7 cellular contexts compared by ENCODE assay signal in the genomic region with DNA sequence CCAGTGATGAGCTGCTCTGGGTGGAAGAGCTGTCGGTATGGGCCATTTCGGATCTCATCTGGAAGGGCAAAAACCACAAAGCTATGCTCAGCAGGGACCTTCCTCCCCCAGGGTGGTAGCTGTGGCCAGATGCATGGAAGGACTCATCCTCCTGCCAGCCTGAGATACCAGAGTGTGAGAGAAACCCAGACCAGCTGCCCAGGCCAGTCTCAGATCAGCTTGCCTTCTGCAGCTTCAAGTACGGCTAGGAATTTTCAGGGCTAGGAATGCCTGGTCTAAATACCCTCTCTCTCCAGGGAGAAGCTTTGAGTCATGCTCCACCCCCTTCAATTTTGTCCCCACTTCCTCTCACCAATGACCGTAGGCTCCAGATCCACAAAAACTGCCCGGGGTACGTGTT. TPM values are rescaled to one million over a fixed set of nuclear protein-coding genes. Genes with fewer than 3 reads are reported as not detected.
DNase-seq lines count a peak whose midpoint lies in the region; ATAC-seq lines count a peak whose summit lies in the region.
"Had no signal": no experiment of that assay in that cellular context is flagged by ENCODE, and none has a peak within 500 bp of the region (broad histone marks: within the 10 kb centered on the region; RNA-seq: fewer than 3 reads in every experiment).

No MANE protein-coding gene starts in this region.

- peak overlapping the region; percentile 87 to 98 (median 96) for H3K27ac Mint-ChIP-seq in immature natural killer cell

- H3K27me3 ChIP-seq in BLaER1 treated with 17β-estradiol and CSF1 and Interleukin-3, amounts not matched to agents 10 nM and 100 nM = peaks cover 0 to 20% (median 14%) of the 10 kb centered on the region in 11 experiments; a peak in 10 of 22 replicates

- H3K9me3 ChIP-seq in BLaER1 treated with 17β-estradiol and CSF1 and Interleukin-3, amounts not matched to agents 10 nM and 100 nM (replicated peaks in 1 of 11) = no peaks in the 10 kb centered on the region

- peak overlapping the region in 6 of 11 experiments; percentile 73 to 95 (median 80); a peak in 7 of 22 replicates for H3K27ac ChIP-seq in BLaER1 treated with 17β-estradiol and CSF1 and Interleukin-3, amounts not matched to agents 10 nM and 100 nM

- H3K27me3 Mint-ChIP-seq in immature natural killer cell (ENCODE audit: low read depth in 3 of 3) = peaks cover 11 to 34% (median 24%) of the 10 kb centered on the region in 3 donors

- ATAC-seq in GM21526 (IDR thresholded peaks at IDR 0.05; ENCODE audit: low FRiP score, unreplicated experiment) = no peak
- ATAC-seq: Panc1 had no signal

- peak overlapping the region in 2 of 11 experiments; percentile 2 to 78; a peak in 1 of 22 replicates for H3K9ac ChIP-seq in BLaER1 treated with 17β-estradiol and CSF1 and Interleukin-3, amounts not matched to agents 10 nM and 100 nM

- H3K4me1 Mint-ChIP-seq in immature natural killer cell = peaks cover 68 to 71% of the 10 kb centered on the region in 2 donors

- H3K36me3 Mint-ChIP-seq in immature natural killer cell = peaks cover 0 to 24% (median 12%) of the 10 kb centered on the region in 3 donors

- H3K4me1 ChIP-seq in BLaER1 treated with 17β-estradiol and CSF1 and Interleukin-3, amounts not matched to agents 10 nM and 100 nM = peaks cover 77 to 93% (median 90%) of the 10 kb centered on the region in 10 experiments

- H3K4me3 ChIP-seq in BLaER1 treated with 17β-estradiol and CSF1 and Interleukin-3, amounts not matched to agents 10 nM and 100 nM = peak overlapping the region in 3 of 10 experiments; percentile 66 to 78 (median 70); a peak in 7 of 20 replicates

- H3K36me3 ChIP-seq in BLaER1 treated with 17β-estradiol and CSF1 and Interleukin-3, amounts not matched to agents 10 nM and 100 nM = peaks cover 0 to 35% (median 14%) of the 10 kb centered on the region in 11 experiments; a peak in 9 of 22 replicates

- H3K4me3 Mint-ChIP-seq in immature natural killer cell = peak overlapping the region; percentile 86 to 95 (median 89)

- no peaks in the 10 kb centered on the region for H3K9me3 Mint-ChIP-seq in immature natural killer cell

- peaks cover 0 to 35% (median 0%) of the 10 kb centered on the region in 11 experiments; a peak in 3 of 22 replicates for H4K20me1 ChIP-seq in BLaER1 treated with 17β-estradiol and CSF1 and Interleukin-3, amounts not matched to agents 10 nM and 100 nM

- DNase-seq in RPMI7951 (ENCODE audit: low read depth) = peak; percentile 80
- DNase-seq in immature natural killer cell = no peak
- no peak for DNase-seq in dedifferentiated amniotic fluid mesenchymal stem cell (ENCODE audit: extremely low spot score)
- no peak for DNase-seq in stimulated activated CD4-positive, alpha-beta T cell treated with anti-CD3 and anti-CD28 coated beads, Interleukin-2, amount 100 ng/mL, for 48 hours

- peak overlapping the region; percentile 91 to 100 (median 99) for H3K4me2 ChIP-seq in BLaER1 treated with 17β-estradiol and CSF1 and Interleukin-3, amounts not matched to agents 10 nM and 100 nM

RNA-seq across cellular contexts. Expression of a gene that starts 1.4 kb away (rescaled TPM):
- total RNA-seq in RPMI7951 (2014; rRNA removed; shearing (Covaris generic)) = not detected in 2 replicates
- polyA plus RNA-seq in immature natural killer cell = not detected

RNA-seq across cellular contexts. Expression of a gene that starts 2.1 kb away (rescaled TPM):
- total RNA-seq in RPMI7951 (2014; rRNA removed; shearing (Covaris generic)) = 31.1 and 42.2 TPM in 2 replicates
- 100 to 1,000 TPM in 2 of 3 donors, 10 to 100 TPM in 1; 88.6 to 137 (median 124) TPM for polyA plus RNA-seq in immature natural killer cell

RNA-seq across cellular contexts. Expression of a gene that starts 6.4 kb away (rescaled TPM):
- 24.0 and 28.5 TPM in 2 replicates for total RNA-seq in RPMI7951 (2014; rRNA removed; shearing (Covaris generic))
- 10 to 100 TPM; 26.8 to 35.3 (median 27.6) TPM for polyA plus RNA-seq in immature natural killer cell

RNA-seq across cellular contexts. Expression of a gene that starts 6.4 kb away (rescaled TPM):
- total RNA-seq in RPMI7951 (2014; rRNA removed; shearing (Covaris generic)) = 30.0 and 35.0 TPM in 2 replicates
- 1 to 10 TPM in 1 of 3 donors, under 1 TPM in 1, not detected in 1; 0.44 to 1.0 TPM for polyA plus RNA-seq in immature natural killer cell

RNA-seq across cellular contexts. Expression of a gene that starts 22.1 kb away (rescaled TPM):
- 27.5 and 28.8 TPM in 2 replicates for total RNA-seq in RPMI7951 (2014; rRNA removed; shearing (Covaris generic))
- polyA plus RNA-seq in immature natural killer cell = 10 to 100 TPM; 11.5 to 28.6 (median 22.4) TPM
